In genomic region chr10:63384001-63384400, GRCh38 we compare ENCODE assay signal across 27 cellular contexts.
"Had no signal": no experiment of that assay in that cellular context is flagged by ENCODE, and none has a peak within 500 bp of the region (broad histone marks: within the 10 kb centered on the region; RNA-seq: fewer than 3 reads in every experiment).

No MANE protein-coding gene starts in this region.

- H3K36me3 Mint-ChIP-seq: natural killer cell treated with Interleukin-12 subunit alpha and Interleukin-12 subunit beta and Interleukin-15 and Interleukin-18, amount 100 ng/mL, for 72 hours; stimulated activated memory B cell treated with anti-CD40 and anti-IgM and Interleukin-4, amounts not matched to agents 10 μg/mL and 1 μg/mL and 100 μg/mL, for 72 hours had no signal

- DNase-seq: colonic mucosa; effector CD8-positive, alpha-beta T cell; endodermal cell; foreskin melanocyte; glutamatergic neuron; heart right ventricle; hippocampal formation; left cardiac atrium; left lung; mesenchymal stem cell; mucosa of descending colon; naive B cell; pancreas; right lobe of liver; stimulated activated CD4-positive, alpha-beta T cell treated with anti-CD3 and anti-CD28 coated beads, Interleukin-15, amount 100 ng/mL, for 24 hours; stimulated activated CD4-positive, alpha-beta T cell treated with anti-CD3 and anti-CD28 coated beads, Interleukin-4, amount 100 ng/mL, for 24 hours; stimulated activated naive CD8-positive, alpha-beta T cell treated with anti-CD3 and anti-CD28 coated beads, Interleukin-15, Interleukin-2, amounts not matched to agents 100 U/mL and 50 U/mL, for 24 hours; substantia nigra; testis; tibial artery had no signal

- H3K4me3 ChIP-seq: colonic mucosa, heart right ventricle, left lung, mucosa of descending colon, pancreas, right lobe of liver, testis, tibial artery had no signal

- H3K4me3 Mint-ChIP-seq: dendritic cell treated with granulocyte-macrophage colony-stimulating factor and Interleukin-4, amounts not matched to agents 40 ng/mL and 50 ng/mL, for 4 days; endodermal cell; mesothelial cell of epicardium; naive B cell; natural killer cell treated with Interleukin-12 subunit alpha and Interleukin-12 subunit beta and Interleukin-15 and Interleukin-18, amount 100 ng/mL, for 72 hours; neural crest cell; stimulated activated memory B cell treated with anti-CD40 and anti-IgM and Interleukin-4, amounts not matched to agents 10 μg/mL and 1 μg/mL and 100 μg/mL, for 72 hours; type B pancreatic cell had no signal

- H3K27ac Mint-ChIP-seq: dendritic cell treated with granulocyte-macrophage colony-stimulating factor and Interleukin-4, amounts not matched to agents 40 ng/mL and 50 ng/mL, for 4 days; endodermal cell; mesothelial cell of epicardium; naive B cell; natural killer cell treated with Interleukin-12 subunit alpha and Interleukin-12 subunit beta and Interleukin-15 and Interleukin-18, amount 100 ng/mL, for 72 hours; stimulated activated memory B cell treated with anti-CD40 and anti-IgM and Interleukin-4, amounts not matched to agents 10 μg/mL and 1 μg/mL and 100 μg/mL, for 72 hours; type B pancreatic cell had no signal

- H3K9me3 Mint-ChIP-seq: dendritic cell treated with granulocyte-macrophage colony-stimulating factor and Interleukin-4, amounts not matched to agents 40 ng/mL and 50 ng/mL, for 4 days; endodermal cell; natural killer cell treated with Interleukin-12 subunit alpha and Interleukin-12 subunit beta and Interleukin-15 and Interleukin-18, amount 100 ng/mL, for 72 hours; stimulated activated memory B cell treated with anti-CD40 and anti-IgM and Interleukin-4, amounts not matched to agents 10 μg/mL and 1 μg/mL and 100 μg/mL, for 72 hours had no signal

- ATAC-seq: esophagus mucosa; left cardiac atrium; left lung; mucosa of descending colon; natural killer cell treated with Interleukin-12 subunit alpha and Interleukin-12 subunit beta and Interleukin-15 and Interleukin-18, amount 100 ng/mL, for 72 hours; stimulated activated memory B cell treated with anti-CD40 and anti-IgM and Interleukin-4, amounts not matched to agents 10 μg/mL and 1 μg/mL and 100 μg/mL, for 72 hours; stimulated activated naive CD8-positive, alpha-beta T cell treated with anti-CD3 and anti-CD28 coated beads, Interleukin-15, Interleukin-2, amounts not matched to agents 100 U/mL and 50 U/mL, for 24 hours had no signal

- H3K27me3 Mint-ChIP-seq: naive B cell; stimulated activated memory B cell treated with anti-CD40 and anti-IgM and Interleukin-4, amounts not matched to agents 10 μg/mL and 1 μg/mL and 100 μg/mL, for 72 hours; type B pancreatic cell had no signal
